Comparison of ENCODE assay signal across 8 cellular contexts in genomic region chr5:150409638-150410523, GRCh38. TPM values are rescaled to one million over a fixed set of nuclear protein-coding genes. Genes with fewer than 3 reads are reported as not detected.
DNase-seq lines count a peak whose midpoint lies in the region; ATAC-seq, FAIRE-seq and TF ChIP-seq lines count a peak whose summit lies in the region.

No MANE protein-coding gene starts in this region.

- no peaks in the 10 kb centered on the region for H3K27me3 ChIP-seq in CD4-positive, alpha-beta T cell (ENCODE audit: control insufficient read depth, insufficient read depth, low read length)
- H3K27me3 ChIP-seq in esophagus (ENCODE audit: control insufficient read depth in 1 of 2, insufficient read depth in 2 of 2, low read length in 2 of 2): no peaks in the 10 kb centered on the region

- CTCF ChIA-PET in CD4-positive, alpha-beta T cell (lab: Charles Lee): interaction anchor here (0.7 to 4.3 kb wide), 4 partner anchors 11 to 46 kb away, joined by 3 to 27 read pairs (median 11); no protein-coding TSS in a partner anchor
- CTCF ChIA-PET in activated CD8-positive, alpha-beta memory T cell treated with anti-CD3 and anti-CD28 coated beads, Interleukin-2, amount 10 ng/mL, durations not matched to agents 7 days and 5 days (lab: Charles Lee): interaction anchor here (0.6 to 7.8 kb wide), 12 partner anchors 11 to 174 kb away, joined by 3 to 68 read pairs (median 4); no protein-coding TSS in a partner anchor

- no peak for TF ChIP-seq CTCF in CD4-positive, alpha-beta T cell (IDR thresholded peaks at IDR 0.05)

- intact Hi-C loops in CD4-positive, alpha-beta T cell (cut with DNase I, micrococcal nuclease): loop anchor here in 1 of 2 experiments (2.0 kb wide), 1 partner anchor 55 kb away; no protein-coding TSS in a partner anchor

- H3K4me3 ChIP-seq in esophagus (ENCODE audit: low read depth in 1 of 2, low read length in 2 of 2): no peak overlapping the region

- peaks cover 42% of the 10 kb centered on the region for H3K36me3 Mint-ChIP-seq in CD4-positive, alpha-beta T cell (ENCODE audit: low read depth)
- H3K36me3 Mint-ChIP-seq in activated CD8-positive, alpha-beta memory T cell treated with anti-CD3 and anti-CD28 coated beads, Interleukin-2, amount 10 ng/mL, durations not matched to agents 7 days and 5 days: peaks cover 57% of the 10 kb centered on the region

- peaks cover 40% of the 10 kb centered on the region for H3K4me1 Mint-ChIP-seq in CD4-positive, alpha-beta T cell (ENCODE audit: low read depth)
- peaks cover 39% of the 10 kb centered on the region for H3K4me1 Mint-ChIP-seq in activated CD8-positive, alpha-beta memory T cell treated with anti-CD3 and anti-CD28 coated beads, Interleukin-2, amount 10 ng/mL, durations not matched to agents 7 days and 5 days

- no peaks in the 10 kb centered on the region for H3K27me3 Mint-ChIP-seq in CD4-positive, alpha-beta T cell
- H3K27me3 Mint-ChIP-seq in activated CD8-positive, alpha-beta memory T cell treated with anti-CD3 and anti-CD28 coated beads, Interleukin-2, amount 10 ng/mL, durations not matched to agents 7 days and 5 days: no peaks in the 10 kb centered on the region

- no peak for ATAC-seq in CD4-positive, alpha-beta T cell (ENCODE audit: poor library complexity)
- peak; percentile 20 for ATAC-seq in HG03571 (IDR thresholded peaks at IDR 0.05; ENCODE audit: unreplicated experiment)
- peak; percentile 25 for ATAC-seq in activated CD8-positive, alpha-beta memory T cell treated with anti-CD3 and anti-CD28 coated beads, Interleukin-2, amount 10 ng/mL, durations not matched to agents 7 days and 5 days

- 8 to 11% methylated on average over 15 of the region's 15 CpGs for WGBS in esophagus, 2 donors

- peaks cover 4 to 8% of the 10 kb centered on the region in 2 donors for H3K4me1 ChIP-seq in esophagus (ENCODE audit: control insufficient read depth in 2 of 2, insufficient read depth in 2 of 2, low read length in 1 of 2)

- POLR2A ChIA-PET in CD4-positive, alpha-beta T cell (lab: Charles Lee): interaction anchor here (0.7 to 5.5 kb wide), 8 partner anchors 8 to 291 kb away, joined by 3 to 72 read pairs (median 4); partner anchors contain the start of genes RBM22, RPS14 and TCOF1

- H3K27ac Mint-ChIP-seq in CD4-positive, alpha-beta T cell: peak overlapping the region; percentile 98
- H3K27ac Mint-ChIP-seq in activated CD8-positive, alpha-beta memory T cell treated with anti-CD3 and anti-CD28 coated beads, Interleukin-2, amount 10 ng/mL, durations not matched to agents 7 days and 5 days: peak overlapping the region; percentile 99

- H3K27ac ChIP-seq in CD4-positive, alpha-beta T cell (ENCODE audit: low read depth, low read length): peak overlapping the region; percentile 94
- H3K27ac ChIP-seq in esophagus (ENCODE audit: low read depth in 2 of 2, low read length in 1 of 2) (peak overlapping the region; percentile 71 to 81), temporal lobe (ENCODE audit: low read depth, low read length) (peak overlapping the region; percentile 89)

- peak in 6 of 10 experiments; percentile 16 to 42 (median 32) for DNase-seq in CD4-positive, alpha-beta T cell
- DNase-seq in GM19239 (ENCODE audit: insufficient read length, low spot score) (no peak), NCI-H748 (lab: John Stamatoyannopoulos, UW; ENCODE audit: unreplicated experiment) (peak; percentile 80), middle frontal gyrus (ENCODE audit: extremely low spot score, low spot score) (peak; percentile 88)
- DNase-seq in activated CD8-positive, alpha-beta memory T cell treated with anti-CD3 and anti-CD28 coated beads, Interleukin-2, amount 10 ng/mL, durations not matched to agents 7 days and 5 days: peak; percentile 84

- H3K4me3 Mint-ChIP-seq in CD4-positive, alpha-beta T cell: peak overlapping the region; percentile 99
- H3K4me3 Mint-ChIP-seq in activated CD8-positive, alpha-beta memory T cell treated with anti-CD3 and anti-CD28 coated beads, Interleukin-2, amount 10 ng/mL, durations not matched to agents 7 days and 5 days: peak overlapping the region; percentile 98

- no peaks in the 10 kb centered on the region for H3K9me3 ChIP-seq in CD4-positive, alpha-beta T cell (ENCODE audit: control insufficient read depth, low read length)
- H3K9me3 ChIP-seq in esophagus (ENCODE audit: control insufficient read depth in 2 of 2, insufficient read depth in 1 of 2, low read depth in 1 of 2, low read length in 1 of 2): no peaks in the 10 kb centered on the region

- no peaks in the 10 kb centered on the region for H3K9me3 Mint-ChIP-seq in CD4-positive, alpha-beta T cell
- H3K9me3 Mint-ChIP-seq in activated CD8-positive, alpha-beta memory T cell treated with anti-CD3 and anti-CD28 coated beads, Interleukin-2, amount 10 ng/mL, durations not matched to agents 7 days and 5 days (ENCODE audit: low read depth): no peaks in the 10 kb centered on the region

- peaks cover 0 to 4% of the 10 kb centered on the region in 2 donors for H3K36me3 ChIP-seq in esophagus (ENCODE audit: control insufficient read depth in 2 of 2, insufficient read depth in 2 of 2, low read length in 1 of 2)

- peak; percentile 98 for FAIRE-seq in GM19239 (lab: Jason Lieb, UNC)

RNA-seq across cellular contexts. Expression of gene CD74, which starts 2.8 kb away (rescaled TPM):
- total RNA-seq in CD4-positive, alpha-beta T cell: 100 to 1,000 TPM; 299 to 303 TPM
- 1,000 to 10,000 TPM; 1,513 to 1,561 TPM for total RNA-seq in activated CD8-positive, alpha-beta memory T cell treated with anti-CD3 and anti-CD28 coated beads, Interleukin-2, amount 10 ng/mL, durations not matched to agents 7 days and 5 days
- 100 to 1,000 TPM; 111 to 256 TPM for polyA plus RNA-seq in esophagus
- total RNA-seq in temporal lobe: 2.5 TPM

RNA-seq across cellular contexts. Expression of gene RPS14, which starts 39.7 kb away (rescaled TPM):
- 1,000 to 10,000 TPM; 5,224 to 5,317 TPM for total RNA-seq in CD4-positive, alpha-beta T cell
- total RNA-seq in activated CD8-positive, alpha-beta memory T cell treated with anti-CD3 and anti-CD28 coated beads, Interleukin-2, amount 10 ng/mL, durations not matched to agents 7 days and 5 days: 1,000 to 10,000 TPM; 1,980 to 2,218 TPM
- 1,000 to 10,000 TPM; 2,283 to 4,187 TPM for polyA plus RNA-seq in esophagus
- 1,676 TPM for total RNA-seq in temporal lobe

RNA-seq across cellular contexts. Expression of gene TCOF1, which starts 52.4 kb away (rescaled TPM):
- total RNA-seq in CD4-positive, alpha-beta T cell: 10 to 100 TPM; 40.4 to 43.2 TPM
- total RNA-seq in activated CD8-positive, alpha-beta memory T cell treated with anti-CD3 and anti-CD28 coated beads, Interleukin-2, amount 10 ng/mL, durations not matched to agents 7 days and 5 days: 10 to 100 TPM; 95.3 to 96.9 TPM
- 10 to 100 TPM; 13.0 to 13.5 TPM for polyA plus RNA-seq in esophagus
- total RNA-seq in temporal lobe: 11.3 TPM

Comparison
In these comparisons a context has a peak if more than half of its experiments do, and no peak if none do; other contexts are left out.
1. RNA of gene CD74, which starts 2.8 kb away (total RNA-seq): 1,513 to 1,561 TPM in activated CD8-positive, alpha-beta memory T cell treated with anti-CD3 and anti-CD28 coated beads, Interleukin-2, amount 10 ng/mL, durations not matched to agents 7 days and 5 days and 299 to 303 TPM in CD4-positive, alpha-beta T cell; 2.5 TPM in temporal lobe (single experiment); every median in the first group is over 10 times any median in the second.
2. Peak in every context shown above with its lines, with median percentiles within 50 percentile points of each other: H3K27ac ChIP-seq.